In the genomic region with DNA sequence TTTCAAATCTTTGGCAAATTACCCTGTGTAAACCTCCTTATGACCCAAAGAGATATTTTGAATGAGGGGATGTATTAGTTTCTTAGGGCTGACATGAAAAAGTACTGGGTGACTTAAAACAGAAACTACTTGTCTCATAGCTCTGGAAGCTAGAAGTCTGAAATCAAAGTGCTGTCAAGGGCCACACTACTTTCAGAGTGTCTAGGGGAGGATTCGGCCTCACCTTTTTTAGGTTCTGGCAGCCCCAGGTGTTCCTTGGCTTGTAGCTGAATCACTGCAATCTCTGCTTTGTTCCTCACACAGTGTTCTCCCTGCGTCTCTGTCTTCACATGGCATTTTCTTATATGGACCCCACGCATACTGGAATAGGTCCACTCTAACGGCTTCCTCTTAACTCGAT, we compare ENCODE assay signal across 22 cellular contexts.
"Had no signal": no experiment of that assay in that cellular context is flagged by ENCODE, and none has a peak within 500 bp of the region (broad histone marks: within the 10 kb centered on the region; RNA-seq: fewer than 3 reads in every experiment).

No MANE protein-coding gene starts in this region.

- H3K4me1 ChIP-seq: SJCRH30 had no signal

- H3K27ac ChIP-seq: HL-60, SJCRH30 had no signal

- ATAC-seq: Panc1, PC-3, Right ventricle myocardium inferior, SK-N-SH treated with all-trans-retinoic acid at 6 μM for 48 hours had no signal

- H3K9me3 ChIP-seq: MG63, SJCRH30 had no signal

- DNase-seq: KBM-7; MG63; NCI-H1092 treated with DMSO at 0.1 percent for 48 hours; NCI-H1436; NCI-H187; NCI-H2029; NCI-H2081 treated with DMSO at 0.1 percent for 48 hours; NCI-H2171; NCI-H226; NCI-H446; NCI-H510A; NCI-H524 treated with DMSO at 0.1 percent for 48 hours; NCI-H69; NCI-H774; NK-92 treated with Interleukin-12 subunit alpha and Interleukin-12 subunit beta, amount 100 ng/mL, for 24 hours; PC-3; SHP77 treated with DMSO at 0.1 percent for 48 hours; SJCRH30 had no signal

- H3K4me3 ChIP-seq: MG63, SJCRH30 had no signal

- H3K27me3 ChIP-seq: MG63, SJCRH30 had no signal

- H3K36me3 ChIP-seq: MG63, SJCRH30 had no signal
